In the genomic region with DNA sequence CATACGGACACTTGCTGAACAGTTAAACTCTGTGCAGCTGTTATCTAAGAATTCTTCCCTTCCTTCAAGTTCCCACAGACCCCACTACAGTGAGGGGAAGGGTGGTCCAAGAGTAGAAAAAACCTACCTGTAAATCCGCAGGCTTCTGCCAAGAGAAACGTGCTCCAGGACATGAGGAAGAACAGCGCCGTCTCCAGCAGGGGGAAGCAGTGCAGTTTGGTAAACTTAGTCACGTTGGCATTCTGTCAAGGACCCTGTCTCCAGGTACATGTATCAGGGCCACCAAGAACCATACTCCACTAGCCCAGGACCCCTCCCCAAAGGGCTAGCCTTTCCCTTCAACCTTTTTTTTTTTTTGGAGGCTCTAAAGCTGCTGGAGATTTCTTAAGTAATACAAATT, we compare ENCODE assay signal across 12 cellular contexts.
DNase-seq lines count a peak whose midpoint lies in the region; ATAC-seq and TF ChIP-seq lines count a peak whose summit lies in the region.
"Had no signal": no experiment of that assay in that cellular context is flagged by ENCODE, and none has a peak within 500 bp of the region (broad histone marks: within the 10 kb centered on the region; RNA-seq: fewer than 3 reads in every experiment).

No MANE protein-coding gene starts in this region.

- peaks cover 13% of the 10 kb centered on the region for H3K36me3 Mint-ChIP-seq in WTC11
- peaks cover 4% of the 10 kb centered on the region for H3K36me3 Mint-ChIP-seq in nephron progenitor cell (ENCODE audit: low read depth)
- H3K36me3 Mint-ChIP-seq: CD4-positive, CD25-positive, alpha-beta regulatory T cell had no signal

- CTCF ChIA-PET in HEK293 (lab: Yijun Ruan, JAX) (interaction anchor here (0.7 to 1.9 kb wide), 7 partner anchors 9 to 441 kb away, joined by 3 to 8 read pairs (median 4); no protein-coding TSS in a partner anchor), WTC11 (lab: Charles Lee) (interaction anchor here (0.6 to 1.4 kb wide), 3 partner anchors 14 to 32 kb away, joined by 3 to 5 read pairs (median 4); no protein-coding TSS in a partner anchor)

- no peak overlapping the region for H3K4me3 ChIP-seq in HEK293 (ENCODE audit: low read depth, low read length)
- H3K4me3 ChIP-seq: esophagus muscularis mucosa, SJSA1, vagina had no signal

- H3K36me3 ChIP-seq in HEK293 (ENCODE audit: control insufficient read depth in 2 of 2, insufficient read depth in 1 of 2, low read length in 2 of 2), result no peaks in the 10 kb centered on the region; a peak in 1 of 3 replicates
- H3K36me3 ChIP-seq: esophagus muscularis mucosa, SJSA1, vagina had no signal

- peak; percentile 5 for DNase-seq in NCI-H2171 treated with DMSO at 0.1 percent for 48 hours (lab: John Stamatoyannopoulos, UW)
- no peak for DNase-seq in NCI-H2171 (lab: John Stamatoyannopoulos, UW)
- DNase-seq in WTC11 (ENCODE audit: low spot score), result peak; percentile 54
- DNase-seq in nephron progenitor cell, result peak; percentile 9
- no peak for DNase-seq in NCI-H2081 (lab: John Stamatoyannopoulos, UW)
- DNase-seq in 8988T, result no peak

- peak; percentile 34; the same call in 1 of the 2 replicates for ATAC-seq in WTC11
- no peak for ATAC-seq in GM21526 (IDR thresholded peaks at IDR 0.05; ENCODE audit: low FRiP score, unreplicated experiment)

- H3K27ac ChIP-seq in HEK293 (ENCODE audit: extremely low read depth, low read depth, low read length), result no peak overlapping the region
- H3K27ac ChIP-seq: esophagus muscularis mucosa, SJSA1, vagina had no signal

- POLR2A ChIA-PET in HEK293 (lab: Yijun Ruan, JAX) (no interaction called here), WTC11 (lab: Charles Lee) (no interaction called here)

- H3K9me3 ChIP-seq in HEK293 (ENCODE audit: control insufficient read depth, insufficient read depth, low read depth, low read length), result no peaks in the 10 kb centered on the region
- H3K9me3 ChIP-seq: esophagus muscularis mucosa, SJSA1, vagina had no signal

- no peak for TF ChIP-seq CTCF in HEK293 (tag by site-specific recombination; IDR thresholded peaks at IDR 0.05)
- no peak for TF ChIP-seq CTCF in WTC11 (IDR thresholded peaks at IDR 0.05)
- TF ChIP-seq CTCF in nephron progenitor cell (IDR thresholded peaks at IDR 0.05), result peak; percentile 15

- H3K27ac Mint-ChIP-seq in WTC11, result no peak overlapping the region
- H3K27ac Mint-ChIP-seq in nephron progenitor cell, result no peak overlapping the region
- H3K27ac Mint-ChIP-seq: CD4-positive, CD25-positive, alpha-beta regulatory T cell had no signal

- H3K27me3 Mint-ChIP-seq in WTC11 (ENCODE audit: low read depth) (no peaks in the 10 kb centered on the region), nephron progenitor cell (ENCODE audit: low read depth, poor library complexity) (peaks cover 4% of the 10 kb centered on the region)
- H3K27me3 Mint-ChIP-seq: CD4-positive, CD25-positive, alpha-beta regulatory T cell had no signal

- no peaks in the 10 kb centered on the region for H3K9me3 Mint-ChIP-seq in WTC11
- H3K9me3 Mint-ChIP-seq in nephron progenitor cell, result peaks cover 44% of the 10 kb centered on the region
- H3K9me3 Mint-ChIP-seq: CD4-positive, CD25-positive, alpha-beta regulatory T cell had no signal

- peaks cover 36% of the 10 kb centered on the region for H3K4me1 Mint-ChIP-seq in WTC11
- peaks cover 21% of the 10 kb centered on the region for H3K4me1 Mint-ChIP-seq in nephron progenitor cell

- H3K4me1 ChIP-seq in HEK293 (ENCODE audit: control insufficient read depth, insufficient read depth, low read length), result no peaks in the 10 kb centered on the region
- H3K4me1 ChIP-seq: SJSA1 had no signal

- H3K4me3 Mint-ChIP-seq in WTC11 (no peak overlapping the region), nephron progenitor cell (no peak overlapping the region)
- H3K4me3 Mint-ChIP-seq: CD4-positive, CD25-positive, alpha-beta regulatory T cell had no signal

TF ChIP-seq in HEK293, 187 proteins besides CTCF, POLR2A, EP300 and RAD21:
- TF ChIP-seq ZNF654 (tag by site-specific recombination; IDR thresholded peaks at IDR 0.05; ENCODE audit: low read depth) (peak; percentile 27), SP2 (tag by site-specific recombination; IDR thresholded peaks at IDR 0.05) (no peak), ZNF768 (tag by site-specific recombination; IDR thresholded peaks at IDR 0.05) (no peak), ZNF776 (tag by site-specific recombination; IDR thresholded peaks at IDR 0.05; ENCODE audit: borderline replicate concordance) (no peak)
- TF ChIP-seq, protein P1, sequence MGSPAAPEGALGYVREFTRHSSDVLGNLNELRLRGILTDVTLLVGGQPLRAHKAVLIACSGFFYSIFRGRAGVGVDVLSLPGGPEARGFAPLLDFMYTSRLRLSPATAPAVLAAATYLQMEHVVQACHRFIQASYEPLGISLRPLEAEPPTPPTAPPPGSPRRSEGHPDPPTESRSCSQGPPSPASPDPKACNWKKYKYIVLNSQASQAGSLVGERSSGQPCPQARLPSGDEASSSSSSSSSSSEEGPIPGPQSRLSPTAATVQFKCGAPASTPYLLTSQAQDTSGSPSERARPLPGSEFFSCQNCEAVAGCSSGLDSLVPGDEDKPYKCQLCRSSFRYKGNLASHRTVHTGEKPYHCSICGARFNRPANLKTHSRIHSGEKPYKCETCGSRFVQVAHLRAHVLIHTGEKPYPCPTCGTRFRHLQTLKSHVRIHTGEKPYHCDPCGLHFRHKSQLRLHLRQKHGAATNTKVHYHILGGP (tag by site-specific recombination; IDR thresholded peaks at IDR 0.05), result no peak

TF ChIP-seq in WTC11, 78 proteins besides CTCF, POLR2A, EP300 and RAD21:
- TF ChIP-seq IRF2 (CRISPR knock-in tag; IDR thresholded peaks at IDR 0.05; ENCODE audit: borderline replicate concordance, low read depth), result no peak
- no peak for TF ChIP-seq NFE2L1 (CRISPR knock-in tag; IDR thresholded peaks at IDR 0.05)
- TF ChIP-seq, protein P2, sequence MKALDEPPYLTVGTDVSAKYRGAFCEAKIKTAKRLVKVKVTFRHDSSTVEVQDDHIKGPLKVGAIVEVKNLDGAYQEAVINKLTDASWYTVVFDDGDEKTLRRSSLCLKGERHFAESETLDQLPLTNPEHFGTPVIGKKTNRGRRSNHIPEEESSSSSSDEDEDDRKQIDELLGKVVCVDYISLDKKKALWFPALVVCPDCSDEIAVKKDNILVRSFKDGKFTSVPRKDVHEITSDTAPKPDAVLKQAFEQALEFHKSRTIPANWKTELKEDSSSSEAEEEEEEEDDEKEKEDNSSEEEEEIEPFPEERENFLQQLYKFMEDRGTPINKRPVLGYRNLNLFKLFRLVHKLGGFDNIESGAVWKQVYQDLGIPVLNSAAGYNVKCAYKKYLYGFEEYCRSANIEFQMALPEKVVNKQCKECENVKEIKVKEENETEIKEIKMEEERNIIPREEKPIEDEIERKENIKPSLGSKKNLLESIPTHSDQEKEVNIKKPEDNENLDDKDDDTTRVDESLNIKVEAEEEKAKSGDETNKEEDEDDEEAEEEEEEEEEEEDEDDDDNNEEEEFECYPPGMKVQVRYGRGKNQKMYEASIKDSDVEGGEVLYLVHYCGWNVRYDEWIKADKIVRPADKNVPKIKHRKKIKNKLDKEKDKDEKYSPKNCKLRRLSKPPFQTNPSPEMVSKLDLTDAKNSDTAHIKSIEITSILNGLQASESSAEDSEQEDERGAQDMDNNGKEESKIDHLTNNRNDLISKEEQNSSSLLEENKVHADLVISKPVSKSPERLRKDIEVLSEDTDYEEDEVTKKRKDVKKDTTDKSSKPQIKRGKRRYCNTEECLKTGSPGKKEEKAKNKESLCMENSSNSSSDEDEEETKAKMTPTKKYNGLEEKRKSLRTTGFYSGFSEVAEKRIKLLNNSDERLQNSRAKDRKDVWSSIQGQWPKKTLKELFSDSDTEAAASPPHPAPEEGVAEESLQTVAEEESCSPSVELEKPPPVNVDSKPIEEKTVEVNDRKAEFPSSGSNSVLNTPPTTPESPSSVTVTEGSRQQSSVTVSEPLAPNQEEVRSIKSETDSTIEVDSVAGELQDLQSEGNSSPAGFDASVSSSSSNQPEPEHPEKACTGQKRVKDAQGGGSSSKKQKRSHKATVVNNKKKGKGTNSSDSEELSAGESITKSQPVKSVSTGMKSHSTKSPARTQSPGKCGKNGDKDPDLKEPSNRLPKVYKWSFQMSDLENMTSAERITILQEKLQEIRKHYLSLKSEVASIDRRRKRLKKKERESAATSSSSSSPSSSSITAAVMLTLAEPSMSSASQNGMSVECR (CRISPR knock-in tag; IDR thresholded peaks at IDR 0.05; ENCODE audit: borderline replicate concordance), result no peak
- TF ChIP-seq SP1 (CRISPR knock-in tag; conservative IDR thresholded peaks at IDR 0.05), result no peak
- TF ChIP-seq, protein P3, sequence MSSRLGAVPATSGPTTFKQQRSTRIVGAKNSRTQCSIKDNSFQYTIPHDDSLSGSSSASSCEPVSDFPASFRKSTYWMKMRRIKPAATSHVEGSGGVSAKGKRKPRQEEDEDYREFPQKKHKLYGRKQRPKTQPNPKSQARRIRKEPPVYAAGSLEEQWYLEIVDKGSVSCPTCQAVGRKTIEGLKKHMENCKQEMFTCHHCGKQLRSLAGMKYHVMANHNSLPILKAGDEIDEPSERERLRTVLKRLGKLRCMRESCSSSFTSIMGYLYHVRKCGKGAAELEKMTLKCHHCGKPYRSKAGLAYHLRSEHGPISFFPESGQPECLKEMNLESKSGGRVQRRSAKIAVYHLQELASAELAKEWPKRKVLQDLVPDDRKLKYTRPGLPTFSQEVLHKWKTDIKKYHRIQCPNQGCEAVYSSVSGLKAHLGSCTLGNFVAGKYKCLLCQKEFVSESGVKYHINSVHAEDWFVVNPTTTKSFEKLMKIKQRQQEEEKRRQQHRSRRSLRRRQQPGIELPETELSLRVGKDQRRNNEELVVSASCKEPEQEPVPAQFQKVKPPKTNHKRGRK (CRISPR knock-in tag; IDR thresholded peaks at IDR 0.05; ENCODE audit: borderline replicate concordance), result no peak
- no peak for TF ChIP-seq ZNF219 (CRISPR knock-in tag; IDR thresholded peaks at IDR 0.05; ENCODE audit: borderline replicate concordance)
- no peak for TF ChIP-seq GTF2I (CRISPR knock-in tag; conservative IDR thresholded peaks at IDR 0.05)
- TF ChIP-seq ZNF671 (CRISPR knock-in tag; IDR thresholded peaks at IDR 0.05), result no peak
- no peak for TF ChIP-seq SOX15 (CRISPR knock-in tag; IDR thresholded peaks at IDR 0.05)
- TF ChIP-seq MXD4 (CRISPR knock-in tag; IDR thresholded peaks at IDR 0.05; ENCODE audit: borderline replicate concordance), result no peak

Comparison
In these comparisons a context has a peak if more than half of its experiments do, and no peak if none do; other contexts are left out.
1. DNase-seq: peak in NCI-H2171 treated with DMSO at 0.1 percent for 48 hours (single experiment), WTC11 (single experiment) and nephron progenitor cell (single experiment); none in NCI-H2171 (single experiment), NCI-H2081 (0 of 2) and 8988T (single experiment).